Comparison of ENCODE assay signal across 19 cellular contexts in the genomic region with DNA sequence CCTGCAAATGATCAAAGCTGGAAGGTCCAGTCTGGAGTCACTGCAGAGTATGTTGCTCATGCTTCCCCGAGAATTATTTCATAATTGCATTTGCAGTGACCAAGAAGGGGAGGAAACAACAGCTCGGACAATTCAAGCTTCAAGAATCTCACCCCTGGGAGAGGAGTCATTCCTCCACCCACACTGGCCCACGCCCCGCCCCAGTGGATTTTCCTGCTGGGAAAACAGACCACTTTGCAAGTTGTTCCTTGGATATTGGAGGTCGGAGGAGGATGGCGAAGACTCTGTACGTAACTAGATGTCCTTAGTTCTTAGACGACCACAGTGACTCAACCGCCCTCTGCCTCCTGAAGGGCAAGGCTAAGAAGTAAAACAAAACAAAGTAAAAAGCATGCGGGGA.
DNase-seq lines count a peak whose midpoint lies in the region; ATAC-seq and TF ChIP-seq lines count a peak whose summit lies in the region.
"Had no signal": no experiment of that assay in that cellular context is flagged by ENCODE, and none has a peak within 500 bp of the region (broad histone marks: within the 10 kb centered on the region; RNA-seq: fewer than 3 reads in every experiment).

No MANE protein-coding gene starts in this region.

- no peak overlapping the region; the same call in 1 of the 2 replicates for H3K4me3 ChIP-seq in AG09309 (ENCODE audit: control insufficient read depth, low read depth, low read length)
- H3K4me3 ChIP-seq in foreskin fibroblast (ENCODE audit: low read depth in 1 of 2, low read length in 2 of 2) = no peak overlapping the region
- no peak overlapping the region for H3K4me3 ChIP-seq in tibial artery
- H3K4me3 ChIP-seq: GM12878, K562, mucosa of descending colon, ovary had no signal

- H3K36me3 ChIP-seq in tibial artery = no peaks in the 10 kb centered on the region
- H3K36me3 ChIP-seq: ovary, WERI-Rb-1 had no signal

- peaks cover 4% of the 10 kb centered on the region for H3K9me3 Mint-ChIP-seq in progenitor cell of endocrine pancreas (ENCODE audit: low read depth)
- H3K9me3 Mint-ChIP-seq in immature natural killer cell = no peaks in the 10 kb centered on the region

- DNase-seq in AG09309 (ENCODE audit: low read depth) = peak; percentile 46
- peak; percentile 68 for DNase-seq in RPMI7951 (ENCODE audit: low read depth)
- DNase-seq in foreskin fibroblast = peak; percentile 41 to 55
- DNase-seq in omental fat pad (ENCODE audit: low spot score) = peak; percentile 62
- DNase-seq in tibial artery = no peak
- DNase-seq in progenitor cell of endocrine pancreas (ENCODE audit: low spot score, unreplicated experiment) = no peak
- DNase-seq in ecto neural progenitor cell (ENCODE audit: low spot score) = no peak
- no peak for DNase-seq in immature natural killer cell
- DNase-seq: activated gamma-delta T cell; CD8-positive, alpha-beta memory T cell; mucosa of descending colon; NCI-H1105; NCI-H345; substantia nigra; WERI-Rb-1 had no signal

- H3K4me3 Mint-ChIP-seq in progenitor cell of endocrine pancreas (ENCODE audit: low read depth) (no peak overlapping the region), immature natural killer cell (no peak overlapping the region)
- H3K4me3 Mint-ChIP-seq: brain; CD8-positive, alpha-beta memory T cell had no signal

- peak; percentile 83 for ATAC-seq in omental fat pad (ENCODE audit: low FRiP score)
- ATAC-seq: GM12878, K562, mucosa of descending colon had no signal

- H3K27me3 Mint-ChIP-seq in progenitor cell of endocrine pancreas (peaks cover 24% of the 10 kb centered on the region), immature natural killer cell (ENCODE audit: low read depth in 3 of 3) (peaks cover 2 to 13% (median 6%) of the 10 kb centered on the region in 3 donors)

- no peaks in the 10 kb centered on the region for H3K9me3 ChIP-seq in tibial artery
- H3K9me3 ChIP-seq: mucosa of descending colon, ovary had no signal

- H3K27ac ChIP-seq in tibial artery = no peak overlapping the region
- H3K27ac ChIP-seq: ovary, WERI-Rb-1 had no signal

- TF ChIP-seq CTCF in AG09309 (IDR thresholded peaks at IDR 0.05; ENCODE audit: control insufficient read depth, insufficient read depth, low read depth, low read length, missing control alignments) = no peak
- TF ChIP-seq CTCF in foreskin fibroblast (IDR thresholded peaks at IDR 0.05; ENCODE audit: low read depth, low read length) = no peak
- TF ChIP-seq CTCF in omental fat pad (IDR thresholded peaks at IDR 0.05) = no peak
- no peak for TF ChIP-seq CTCF in tibial artery (IDR thresholded peaks at IDR 0.05)
- no peak for TF ChIP-seq CTCF in progenitor cell of endocrine pancreas (IDR thresholded peaks at IDR 0.05; ENCODE audit: unreplicated experiment)

- intact Hi-C loops in tibial artery (cut with DNase I; ENCODE audit: low total_unique reads) = no loop called here

- H3K36me3 Mint-ChIP-seq in progenitor cell of endocrine pancreas (ENCODE audit: insufficient read depth) (no peaks in the 10 kb centered on the region), immature natural killer cell (no peaks in the 10 kb centered on the region)
- H3K36me3 Mint-ChIP-seq: brain; CD8-positive, alpha-beta memory T cell had no signal

- no peaks in the 10 kb centered on the region for H3K4me1 ChIP-seq in tibial artery

- no peak overlapping the region for H3K27ac Mint-ChIP-seq in progenitor cell of endocrine pancreas
- H3K27ac Mint-ChIP-seq in immature natural killer cell = no peak overlapping the region
- H3K27ac Mint-ChIP-seq: brain; CD8-positive, alpha-beta memory T cell had no signal

- H3K4me1 Mint-ChIP-seq in progenitor cell of endocrine pancreas (ENCODE audit: low read depth) (no peaks in the 10 kb centered on the region), immature natural killer cell (no peaks in the 10 kb centered on the region)
- H3K4me1 Mint-ChIP-seq: brain; CD8-positive, alpha-beta memory T cell had no signal

- H3K27me3 ChIP-seq in tibial artery = peaks cover 0 to 13% of the 10 kb centered on the region in 2 donors
- H3K27me3 ChIP-seq: ovary had no signal

Comparison
In these comparisons a context has a peak if more than half of its experiments do, and no peak if none do; other contexts are left out.
1. DNase-seq: peak in AG09309 (single experiment), RPMI7951 (single experiment), foreskin fibroblast (2 of 2) and omental fat pad (single experiment); none in tibial artery (0 of 2), progenitor cell of endocrine pancreas (single experiment), ecto neural progenitor cell (single experiment) and immature natural killer cell (0 of 3).